11 cellular contexts compared by ENCODE assay signal in the genomic region with DNA sequence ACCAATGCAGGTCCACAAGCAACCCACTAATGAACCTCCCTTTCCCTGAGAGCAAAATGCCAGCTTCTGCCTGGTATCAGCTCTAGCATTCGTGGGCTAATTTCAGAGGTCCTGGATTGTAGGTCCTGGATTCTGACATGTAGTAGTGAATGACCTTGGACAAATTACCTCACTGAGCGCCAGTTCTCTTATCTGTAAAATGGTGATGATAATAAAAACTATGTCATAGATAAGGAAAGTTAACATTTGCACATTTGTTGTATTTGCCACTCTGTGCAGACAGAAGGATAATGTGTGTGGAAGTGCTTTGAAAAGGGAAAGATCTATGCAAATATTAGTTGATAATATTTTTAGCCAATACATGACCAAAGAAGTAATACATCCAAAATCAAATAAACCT. TPM values are rescaled to one million over a fixed set of nuclear protein-coding genes. Genes with fewer than 3 reads are reported as not detected.
DNase-seq lines count a peak whose midpoint lies in the region; ATAC-seq and TF ChIP-seq lines count a peak whose summit lies in the region.
"Had no signal": no experiment of that assay in that cellular context is flagged by ENCODE, and none has a peak within 500 bp of the region (broad histone marks: within the 10 kb centered on the region; RNA-seq: fewer than 3 reads in every experiment).

No MANE protein-coding gene starts in this region.

- POLR2A ChIA-PET in activated naive CD8-positive, alpha-beta T cell treated with anti-CD3 and anti-CD28 coated beads, Interleukin-2, amount 10 ng/mL, durations not matched to agents 7 days and 5 days (lab: Charles Lee), result interaction anchor here (0.7 to 2.5 kb wide), 5 partner anchors 10 to 198 kb away, joined by 3 to 12 read pairs (median 4); partner anchors contain the start of genes DGUOK and MOB1A

- no peaks in the 10 kb centered on the region for H3K9me3 Mint-ChIP-seq in CD4-positive, CD25-positive, alpha-beta regulatory T cell
- no peaks in the 10 kb centered on the region for H3K9me3 Mint-ChIP-seq in activated naive CD8-positive, alpha-beta T cell treated with anti-CD3 and anti-CD28 coated beads, Interleukin-2, amount 10 ng/mL, durations not matched to agents 7 days and 5 days

- H3K36me3 ChIP-seq in CD4-positive, CD25-positive, alpha-beta regulatory T cell (ENCODE audit: control insufficient read depth, insufficient read depth, low read length), result no peaks in the 10 kb centered on the region
- H3K36me3 ChIP-seq in muscle layer of duodenum (ENCODE audit: control insufficient read depth in 1 of 2, insufficient read depth in 2 of 2, low read length in 2 of 2), result no peaks in the 10 kb centered on the region
- H3K36me3 ChIP-seq: sigmoid colon had no signal

- H3K27ac Mint-ChIP-seq in CD4-positive, CD25-positive, alpha-beta regulatory T cell, result peak overlapping the region in 2 of 3 donors; percentile 73 to 86
- H3K27ac Mint-ChIP-seq in activated naive CD8-positive, alpha-beta T cell treated with anti-CD3 and anti-CD28 coated beads, Interleukin-2, amount 10 ng/mL, durations not matched to agents 7 days and 5 days, result no peak overlapping the region

- no peak for TF ChIP-seq CTCF in HFF-Myc (IDR thresholded peaks at IDR 0.05; ENCODE audit: low read depth, low read length, missing control alignments)

- H3K4me1 Mint-ChIP-seq in CD4-positive, CD25-positive, alpha-beta regulatory T cell, result peaks cover 12 to 69% (median 47%) of the 10 kb centered on the region in 4 donors
- H3K4me1 Mint-ChIP-seq in activated naive CD8-positive, alpha-beta T cell treated with anti-CD3 and anti-CD28 coated beads, Interleukin-2, amount 10 ng/mL, durations not matched to agents 7 days and 5 days, result peaks cover 59% of the 10 kb centered on the region

- ATAC-seq in CD4-positive, CD25-positive, alpha-beta regulatory T cell (ENCODE audit: low read depth in 2 of 2), result no peak
- no peak for ATAC-seq in activated naive CD8-positive, alpha-beta T cell treated with anti-CD3 and anti-CD28 coated beads, Interleukin-2, amount 10 ng/mL, durations not matched to agents 7 days and 5 days (ENCODE audit: low read depth)

- DNase-seq in CD4-positive, CD25-positive, alpha-beta regulatory T cell, result no peak
- DNase-seq in HFF-Myc (ENCODE audit: extremely low read depth, low read depth), result no peak
- no peak for DNase-seq in activated naive CD8-positive, alpha-beta T cell treated with anti-CD3 and anti-CD28 coated beads, Interleukin-2, amount 10 ng/mL, durations not matched to agents 7 days and 5 days
- no peak for DNase-seq in kidney glomerular epithelial cell (lab: John Stamatoyannopoulos, UW)
- no peak for DNase-seq in activated gamma-delta T cell treated with Interleukin-2 at 50 U/mL for 16 hours
- DNase-seq in NK-92 (lab: John Stamatoyannopoulos, UW; ENCODE audit: unreplicated experiment), result no peak
- DNase-seq in hypothalamus (lab: John Stamatoyannopoulos, UW), result no peak
- DNase-seq: activated gamma-delta T cell; effector CD4-positive, alpha-beta T cell had no signal

- no peaks in the 10 kb centered on the region for H3K27me3 ChIP-seq in CD4-positive, CD25-positive, alpha-beta regulatory T cell (ENCODE audit: control insufficient read depth, insufficient read depth, low read length)
- no peaks in the 10 kb centered on the region for H3K27me3 ChIP-seq in muscle layer of duodenum (ENCODE audit: low read depth, low read length)

- no peaks in the 10 kb centered on the region for H3K36me3 Mint-ChIP-seq in CD4-positive, CD25-positive, alpha-beta regulatory T cell
- H3K36me3 Mint-ChIP-seq in activated naive CD8-positive, alpha-beta T cell treated with anti-CD3 and anti-CD28 coated beads, Interleukin-2, amount 10 ng/mL, durations not matched to agents 7 days and 5 days, result peaks cover 7% of the 10 kb centered on the region

- H3K4me3 ChIP-seq in CD4-positive, CD25-positive, alpha-beta regulatory T cell (ENCODE audit: low read depth, low read length), result peak overlapping the region; percentile 81
- H3K4me3 ChIP-seq in HFF-Myc (replicated peaks; ENCODE audit: low read depth, low read length) (peak overlapping the region; percentile 44), muscle layer of duodenum (ENCODE audit: low read depth in 1 of 2, low read length in 2 of 2) (peak overlapping the region; percentile 47 to 56)

- H3K9me3 ChIP-seq in CD4-positive, CD25-positive, alpha-beta regulatory T cell (ENCODE audit: control insufficient read depth in 2 of 2, low read length in 2 of 2), result no peaks in the 10 kb centered on the region
- no peaks in the 10 kb centered on the region for H3K9me3 ChIP-seq in muscle layer of duodenum (ENCODE audit: control insufficient read depth in 1 of 2, low read length in 2 of 2)
- H3K9me3 ChIP-seq: sigmoid colon had no signal

- H3K27ac ChIP-seq in CD4-positive, CD25-positive, alpha-beta regulatory T cell (ENCODE audit: insufficient read depth, low read length, poor library complexity, severe bottlenecking), result no peak overlapping the region
- no peak overlapping the region for H3K27ac ChIP-seq in muscle layer of duodenum (ENCODE audit: low read length)

- peaks cover 54% of the 10 kb centered on the region for H3K4me1 ChIP-seq in CD4-positive, CD25-positive, alpha-beta regulatory T cell (ENCODE audit: control insufficient read depth, insufficient read depth, low read length, poor library complexity, severe bottlenecking)
- peaks cover 5 to 17% of the 10 kb centered on the region in 2 donors for H3K4me1 ChIP-seq in muscle layer of duodenum (ENCODE audit: control insufficient read depth in 1 of 2, insufficient read depth in 2 of 2, low read length in 2 of 2)

- no peaks in the 10 kb centered on the region for H3K27me3 Mint-ChIP-seq in CD4-positive, CD25-positive, alpha-beta regulatory T cell
- no peaks in the 10 kb centered on the region for H3K27me3 Mint-ChIP-seq in activated naive CD8-positive, alpha-beta T cell treated with anti-CD3 and anti-CD28 coated beads, Interleukin-2, amount 10 ng/mL, durations not matched to agents 7 days and 5 days

- H3K4me3 Mint-ChIP-seq in CD4-positive, CD25-positive, alpha-beta regulatory T cell, result peak overlapping the region; percentile 58 to 86 (median 74)
- H3K4me3 Mint-ChIP-seq in activated naive CD8-positive, alpha-beta T cell treated with anti-CD3 and anti-CD28 coated beads, Interleukin-2, amount 10 ng/mL, durations not matched to agents 7 days and 5 days, result peak overlapping the region; percentile 76

RNA-seq across cellular contexts. Expression of gene TET3, which starts 4.1 kb away (rescaled TPM):
- 26.3 TPM for total RNA-seq in CD4-positive, CD25-positive, alpha-beta regulatory T cell
- polyA plus RNA-seq in CD4-positive, CD25-positive, alpha-beta regulatory T cell, result under 1 TPM; 0.22 to 0.30 (median 0.26) TPM
- total RNA-seq in activated naive CD8-positive, alpha-beta T cell treated with anti-CD3 and anti-CD28 coated beads, Interleukin-2, amount 10 ng/mL, durations not matched to agents 7 days and 5 days, result 10 to 100 TPM; 19.9 to 21.0 TPM

RNA-seq across cellular contexts. Expression of gene DGUOK, which starts 53.9 kb away (rescaled TPM):
- total RNA-seq in CD4-positive, CD25-positive, alpha-beta regulatory T cell, result 43.5 TPM
- polyA plus RNA-seq in CD4-positive, CD25-positive, alpha-beta regulatory T cell, result 100 to 1,000 TPM; 182 to 226 (median 205) TPM
- total RNA-seq in activated naive CD8-positive, alpha-beta T cell treated with anti-CD3 and anti-CD28 coated beads, Interleukin-2, amount 10 ng/mL, durations not matched to agents 7 days and 5 days, result 10 to 100 TPM; 71.6 to 77.7 TPM
